1 cellular context compared by ENCODE assay signal in genomic region chr12:109494348-109494881, GRCh38.
TF ChIP-seq lines count a peak whose summit lies in the region.

No MANE protein-coding gene starts in this region.

TF ChIP-seq in HepG2, 621 proteins besides CTCF, POLR2A, EP300 and RAD21 (continued from another document and continues in another):
- TF ChIP-seq PATZ1 (CRISPR knock-in tag; IDR thresholded peaks at IDR 0.05) (peak; percentile 73), PHF21A (CRISPR knock-in tag; IDR thresholded peaks at IDR 0.05) (peak; percentile 66; the same call in 1 of the 2 replicates), PAXIP1 (CRISPR knock-in tag; conservative IDR thresholded peaks at IDR 0.05) (peak; percentile 93), KDM6A (CRISPR knock-in tag; IDR thresholded peaks at IDR 0.05; ENCODE audit: low read depth) (peak; percentile 77), ZNF740 (CRISPR knock-in tag; IDR thresholded peaks at IDR 0.05) (peak; percentile 61; the same call in 1 of the 2 replicates), RBM39 (IDR thresholded peaks at IDR 0.05; ENCODE audit: low read depth, low read length, poor library complexity, severe bottlenecking) (no peak), FOXO1 (CRISPR knock-in tag; IDR thresholded peaks at IDR 0.05) (peak; percentile 48; the same call in 1 of the 2 replicates), CEBPG (CRISPR knock-in tag; IDR thresholded peaks at IDR 0.05) (peak; percentile 47), DPF2 (CRISPR knock-in tag; IDR thresholded peaks at IDR 0.05; ENCODE audit: borderline replicate concordance, low read depth) (peak; percentile 59), ZNF614 (CRISPR knock-in tag; IDR thresholded peaks at IDR 0.05; ENCODE audit: borderline replicate concordance) (peak; percentile 24; the same call in 1 of the 2 replicates), HNF4A (CRISPR knock-in tag; IDR thresholded peaks at IDR 0.05) (peak; percentile 80), TEAD3 (CRISPR knock-in tag; optimal IDR thresholded peaks at IDR 0.05; ENCODE audit: borderline replicate concordance) (peak; percentile 41), ZKSCAN8 (CRISPR knock-in tag; IDR thresholded peaks at IDR 0.05; ENCODE audit: borderline replicate concordance) (peak; percentile 58; the same call in 1 of the 2 replicates), BATF2 (CRISPR knock-in tag; IDR thresholded peaks at IDR 0.05) (no peak), ASH2L (IDR thresholded peaks at IDR 0.05; ENCODE audit: insufficient read length, low read depth, low read length) (peak; percentile 33), RFXAP (CRISPR knock-in tag; IDR thresholded peaks at IDR 0.05; ENCODE audit: borderline replicate concordance) (0 out of 2 replicates have a peak, but pooled peaks have one; percentile 26), KDM5B (CRISPR knock-in tag; IDR thresholded peaks at IDR 0.05; ENCODE audit: borderline replicate concordance) (no peak; the same call in 1 of the 2 replicates), SOX13 (IDR thresholded peaks at IDR 0.05) (peak; percentile 51; the same call in 1 of the 2 replicates), SOX13 (CRISPR knock-in tag; conservative IDR thresholded peaks at IDR 0.05 in 1 of 2, IDR thresholded peaks at IDR 0.05 in 1 of 2) (peak in 1 of 2 experiments; percentile 47; a peak in 2 of 4 replicates), SNAI1 (CRISPR knock-in tag; IDR thresholded peaks at IDR 0.05; ENCODE audit: borderline replicate concordance) (0 out of 2 replicates have a peak, but pooled peaks have one; percentile 35), HMG20B (CRISPR knock-in tag; conservative IDR thresholded peaks at IDR 0.05) (0 out of 2 replicates have a peak, but pooled peaks have one; percentile 31), NCOA2 (CRISPR knock-in tag; IDR thresholded peaks at IDR 0.05) (0 out of 2 replicates have a peak, but pooled peaks have one; percentile 30), ZNF672 (CRISPR knock-in tag; IDR thresholded peaks at IDR 0.05) (no peak), MIER2 (CRISPR knock-in tag; IDR thresholded peaks at IDR 0.05) (0 out of 2 replicates have a peak, but pooled peaks have one; percentile 25), MLLT10 (CRISPR knock-in tag; IDR thresholded peaks at IDR 0.05) (no peak), TBX2 (CRISPR knock-in tag; IDR thresholded peaks at IDR 0.05; ENCODE audit: borderline replicate concordance) (peak; percentile 65; the same call in 1 of the 2 replicates), MEIS2 (CRISPR knock-in tag; IDR thresholded peaks at IDR 0.05) (peak; percentile 40; the same call in 1 of the 2 replicates), YY1 (IDR thresholded peaks at IDR 0.05; ENCODE audit: insufficient read depth, insufficient replicate concordance, low read depth, low read length) (peak; percentile 29), ZNF18 (CRISPR knock-in tag; IDR thresholded peaks at IDR 0.05; ENCODE audit: insufficient replicate concordance) (no peak), HMG20A (CRISPR knock-in tag; IDR thresholded peaks at IDR 0.05; ENCODE audit: borderline replicate concordance) (peak; percentile 40; the same call in 1 of the 2 replicates), IRF2 (CRISPR knock-in tag; IDR thresholded peaks at IDR 0.05) (peak; percentile 49; the same call in 1 of the 2 replicates), ARID4A (CRISPR knock-in tag; IDR thresholded peaks at IDR 0.05; ENCODE audit: borderline replicate concordance) (peak; percentile 34; the same call in 1 of the 2 replicates), TBX3 (IDR thresholded peaks at IDR 0.05; ENCODE audit: borderline replicate concordance) (peak; percentile 30; the same call in 1 of the 2 replicates), ZC3H13 (CRISPR knock-in tag; IDR thresholded peaks at IDR 0.05) (no peak), HIC2 (CRISPR knock-in tag; IDR thresholded peaks at IDR 0.05; ENCODE audit: low read depth) (peak; percentile 55; the same call in 1 of the 2 replicates), JUN (CRISPR knock-in tag; IDR thresholded peaks at IDR 0.05) (0 out of 2 replicates have a peak, but pooled peaks have one; percentile 30), ZNF644 (CRISPR knock-in tag; IDR thresholded peaks at IDR 0.05; ENCODE audit: low read depth) (peak; percentile 63; the same call in 1 of the 2 replicates), FOXP1 (IDR thresholded peaks at IDR 0.05) (peak; percentile 53; the same call in 1 of the 2 replicates), FOXP1 (CRISPR knock-in tag; IDR thresholded peaks at IDR 0.05) (peak; percentile 86), HNF4G (IDR thresholded peaks at IDR 0.05; ENCODE audit: borderline replicate concordance, low read depth, low read length) (peak; percentile 47; the same call in 1 of the 2 replicates), HNF4G (CRISPR knock-in tag; IDR thresholded peaks at IDR 0.05; ENCODE audit: borderline replicate concordance, low read depth) (peak; percentile 28; the same call in 1 of the 2 replicates), MXI1 (IDR thresholded peaks at IDR 0.05; ENCODE audit: borderline replicate concordance, low read depth, low read length) (peak; percentile 49; the same call in 1 of the 3 replicates), CREB1 (IDR thresholded peaks at IDR 0.05) (no peak), CREB1 (CRISPR knock-in tag; IDR thresholded peaks at IDR 0.05) (peak; percentile 59), ZBTB20 (CRISPR knock-in tag; IDR thresholded peaks at IDR 0.05; ENCODE audit: borderline replicate concordance, low read depth) (peak; percentile 28; the same call in 1 of the 2 replicates), TGIF2 (CRISPR knock-in tag; IDR thresholded peaks at IDR 0.05) (0 out of 2 replicates have a peak, but pooled peaks have one; percentile 59), ZNF17 (CRISPR knock-in tag; IDR thresholded peaks at IDR 0.05) (no peak), HHEX (CRISPR knock-in tag; IDR thresholded peaks at IDR 0.05) (0 out of 2 replicates have a peak, but pooled peaks have one; percentile 35), RARA (CRISPR knock-in tag; IDR thresholded peaks at IDR 0.05) (peak; percentile 51), FOXA1 (IDR thresholded peaks at IDR 0.05) (no peak), FOXA1 (CRISPR knock-in tag; IDR thresholded peaks at IDR 0.05) (peak; percentile 54; the same call in 1 of the 2 replicates), ZBTB33 (CRISPR knock-in tag; IDR thresholded peaks at IDR 0.05) (0 out of 2 replicates have a peak, but pooled peaks have one; percentile 16)
